ENCODE assay signal across 2 cellular contexts in the genomic region with DNA sequence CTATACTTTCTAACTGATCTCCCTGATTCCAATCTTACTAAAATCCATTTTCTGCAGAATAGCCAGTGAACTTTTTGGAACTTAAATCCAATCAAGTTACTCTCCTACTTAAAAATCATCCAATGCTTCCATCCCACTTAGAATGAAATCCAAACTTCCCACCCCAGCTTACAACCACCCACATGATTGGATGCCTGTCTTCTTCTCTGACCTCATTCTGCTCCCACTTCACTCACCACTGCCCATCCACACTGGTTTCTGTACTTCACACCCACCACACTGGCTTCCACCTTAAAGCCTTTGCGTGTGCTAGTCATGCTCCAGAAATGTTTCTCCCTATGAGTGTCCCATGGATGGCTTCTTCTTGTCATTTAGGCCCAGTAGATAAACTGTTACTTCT.
A peak's percentile ranks its signal among the peaks of the same experiment; 100 is the strongest.
TF ChIP-seq lines count a peak whose summit lies in the region.

No MANE protein-coding gene starts in this region.

TF ChIP-seq in HEK293, 187 proteins besides CTCF, POLR2A, EP300 and RAD21:
- no peak for TF ChIP-seq ZBTB21 (tag by site-specific recombination; IDR thresholded peaks at IDR 0.05)
- no peak for TF ChIP-seq ZNF513 (tag by site-specific recombination; IDR thresholded peaks at IDR 0.05)
- TF ChIP-seq ZNF280D (tag by site-specific recombination; IDR thresholded peaks at IDR 0.05), result no peak
- peak; percentile 78 for TF ChIP-seq ZFHX2 (tag by site-specific recombination; conservative IDR thresholded peaks at IDR 0.05)
- no peak for TF ChIP-seq ZFP37 (tag by site-specific recombination; IDR thresholded peaks at IDR 0.05)
- peak; percentile 95 for TF ChIP-seq EGR2 (tag by site-specific recombination; IDR thresholded peaks at IDR 0.05; ENCODE audit: low read depth)
- TF ChIP-seq ZNF433 (tag by site-specific recombination; IDR thresholded peaks at IDR 0.05; ENCODE audit: low read depth), result no peak
- TF ChIP-seq, protein P1, sequence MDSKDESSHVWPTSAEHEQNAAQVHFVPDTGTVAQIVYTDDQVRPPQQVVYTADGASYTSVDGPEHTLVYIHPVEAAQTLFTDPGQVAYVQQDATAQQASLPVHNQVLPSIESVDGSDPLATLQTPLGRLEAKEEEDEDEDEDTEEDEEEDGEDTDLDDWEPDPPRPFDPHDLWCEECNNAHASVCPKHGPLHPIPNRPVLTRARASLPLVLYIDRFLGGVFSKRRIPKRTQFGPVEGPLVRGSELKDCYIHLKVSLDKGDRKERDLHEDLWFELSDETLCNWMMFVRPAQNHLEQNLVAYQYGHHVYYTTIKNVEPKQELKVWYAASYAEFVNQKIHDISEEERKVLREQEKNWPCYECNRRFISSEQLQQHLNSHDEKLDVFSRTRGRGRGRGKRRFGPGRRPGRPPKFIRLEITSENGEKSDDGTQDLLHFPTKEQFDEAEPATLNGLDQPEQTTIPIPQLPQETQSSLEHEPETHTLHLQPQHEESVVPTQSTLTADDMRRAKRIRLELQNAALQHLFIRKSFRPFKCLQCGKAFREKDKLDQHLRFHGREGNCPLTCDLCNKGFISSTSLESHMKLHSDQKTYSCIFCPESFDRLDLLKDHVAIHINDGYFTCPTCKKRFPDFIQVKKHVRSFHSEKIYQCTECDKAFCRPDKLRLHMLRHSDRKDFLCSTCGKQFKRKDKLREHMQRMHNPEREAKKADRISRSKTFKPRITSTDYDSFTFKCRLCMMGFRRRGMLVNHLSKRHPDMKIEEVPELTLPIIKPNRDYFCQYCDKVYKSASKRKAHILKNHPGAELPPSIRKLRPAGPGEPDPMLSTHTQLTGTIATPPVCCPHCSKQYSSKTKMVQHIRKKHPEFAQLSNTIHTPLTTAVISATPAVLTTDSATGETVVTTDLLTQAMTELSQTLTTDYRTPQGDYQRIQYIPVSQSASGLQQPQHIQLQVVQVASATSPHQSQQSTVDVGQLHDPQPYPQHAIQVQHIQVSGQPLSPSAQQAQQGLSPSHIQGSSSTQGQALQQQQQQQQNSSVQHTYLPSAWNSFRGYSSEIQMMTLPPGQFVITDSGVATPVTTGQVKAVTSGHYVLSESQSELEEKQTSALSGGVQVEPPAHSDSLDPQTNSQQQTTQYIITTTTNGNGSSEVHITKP (tag by site-specific recombination; IDR thresholded peaks at IDR 0.05), result no peak
- no peak for TF ChIP-seq ZNF341 (tag by site-specific recombination; IDR thresholded peaks at IDR 0.05; ENCODE audit: low read depth)

TF ChIP-seq in IMR-90, 13 proteins besides CTCF, POLR2A, EP300 and RAD21:
- TF ChIP-seq CEBPB (IDR thresholded peaks at IDR 0.05; ENCODE audit: low read depth, low read length) (no peak), CHD1 (IDR thresholded peaks at IDR 0.05; ENCODE audit: low read depth, low read length) (no peak)
